In genomic region chr7:157834501-157835143, GRCh38 we compare ENCODE assay signal across 23 cellular contexts.
"Had no signal": no experiment of that assay in that cellular context is flagged by ENCODE, and none has a peak within 500 bp of the region (broad histone marks: within the 10 kb centered on the region; RNA-seq: fewer than 3 reads in every experiment).

No MANE protein-coding gene starts in this region.

- FAIRE-seq: colon, TTC549 had no signal

- H3K4me1 Mint-ChIP-seq: activated naive CD8-positive, alpha-beta T cell treated with anti-CD3 and anti-CD28 coated beads, Interleukin-2, amount 50 U/mL, for 24 hours; stimulated activated naive B cell treated with anti-CD40 and anti-IgM and Interleukin-4, amounts not matched to agents 10 μg/mL and 1 μg/mL and 100 μg/mL, for 72 hours had no signal

- H3K4me3 Mint-ChIP-seq: activated CD8-positive, alpha-beta T cell treated with anti-CD3 and anti-CD28 coated beads, Interleukin-2, amount 10 ng/mL, durations not matched to agents 7 days and 5 days; activated naive CD8-positive, alpha-beta T cell treated with anti-CD3 and anti-CD28 coated beads, Interleukin-2, amount 50 U/mL, for 24 hours; activated T-helper 1 cell treated with anti-CD3 and anti-CD28 coated beads, Interleukin-12 subunit alpha, Interleukin-12 subunit beta, Interleukin-2, Interleukin-4 antibody, amounts not matched to agents 30 ng/mL and 10 ng/mL and 1 ng/mL, durations not matched to agents 14 hours and 24 hours and 36 hours; brain; nephron progenitor cell; stimulated activated naive B cell treated with anti-CD40 and anti-IgM and Interleukin-4, amounts not matched to agents 10 μg/mL and 1 μg/mL and 100 μg/mL, for 72 hours had no signal

- H3K36me3 Mint-ChIP-seq: brain; stimulated activated naive B cell treated with anti-CD40 and anti-IgM and Interleukin-4, amounts not matched to agents 10 μg/mL and 1 μg/mL and 100 μg/mL, for 72 hours had no signal

- H3K27ac Mint-ChIP-seq: activated CD8-positive, alpha-beta T cell treated with anti-CD3 and anti-CD28 coated beads, Interleukin-2, amount 10 ng/mL, durations not matched to agents 7 days and 5 days; activated naive CD8-positive, alpha-beta T cell treated with anti-CD3 and anti-CD28 coated beads, Interleukin-2, amount 50 U/mL, for 24 hours; activated T-helper 1 cell treated with anti-CD3 and anti-CD28 coated beads, Interleukin-12 subunit alpha, Interleukin-12 subunit beta, Interleukin-2, Interleukin-4 antibody, amounts not matched to agents 30 ng/mL and 10 ng/mL and 1 ng/mL, durations not matched to agents 14 hours and 24 hours and 36 hours; nephron progenitor cell; progenitor cell of endocrine pancreas; stimulated activated naive B cell treated with anti-CD40 and anti-IgM and Interleukin-4, amounts not matched to agents 10 μg/mL and 1 μg/mL and 100 μg/mL, for 72 hours had no signal

- H3K36me3 ChIP-seq: esophagus muscularis mucosa, gastrocnemius medialis, vagina had no signal

- H3K27ac ChIP-seq: dorsolateral prefrontal cortex, esophagus muscularis mucosa, gastrocnemius medialis, testis, vagina had no signal

- H3K9me3 ChIP-seq: esophagus muscularis mucosa, gastrocnemius medialis, testis, vagina had no signal

- H3K27me3 Mint-ChIP-seq: activated naive CD8-positive, alpha-beta T cell treated with anti-CD3 and anti-CD28 coated beads, Interleukin-2, amount 50 U/mL, for 24 hours; stimulated activated naive B cell treated with anti-CD40 and anti-IgM and Interleukin-4, amounts not matched to agents 10 μg/mL and 1 μg/mL and 100 μg/mL, for 72 hours had no signal

- H3K9me3 Mint-ChIP-seq: activated naive CD8-positive, alpha-beta T cell treated with anti-CD3 and anti-CD28 coated beads, Interleukin-2, amount 50 U/mL, for 24 hours; activated T-helper 1 cell treated with anti-CD3 and anti-CD28 coated beads, Interleukin-12 subunit alpha, Interleukin-12 subunit beta, Interleukin-2, Interleukin-4 antibody, amounts not matched to agents 30 ng/mL and 10 ng/mL and 1 ng/mL, durations not matched to agents 14 hours and 24 hours and 36 hours; nephron progenitor cell had no signal

- H3K4me1 ChIP-seq: esophagus muscularis mucosa, gastrocnemius medialis, testis, vagina had no signal

- ATAC-seq: activated CD8-positive, alpha-beta T cell treated with anti-CD3 and anti-CD28 coated beads, Interleukin-2, amount 10 ng/mL, durations not matched to agents 7 days and 5 days; activated naive CD8-positive, alpha-beta T cell treated with anti-CD3 and anti-CD28 coated beads, Interleukin-2, amount 50 U/mL, for 24 hours; gastrocnemius medialis; stimulated activated naive B cell treated with anti-CD40 and anti-IgM and Interleukin-4, amounts not matched to agents 10 μg/mL and 1 μg/mL and 100 μg/mL, for 72 hours had no signal

- H3K27me3 ChIP-seq: esophagus muscularis mucosa, gastrocnemius medialis, testis, vagina had no signal

- H3K4me3 ChIP-seq: dorsolateral prefrontal cortex, esophagus muscularis mucosa, gastrocnemius medialis, testis, vagina had no signal

- DNase-seq: activated CD4-positive, alpha-beta T cell treated with anti-CD3 and anti-CD28 coated beads for 1 hour; activated CD4-positive, alpha-beta T cell treated with anti-CD3 and anti-CD28 coated beads, Interleukin-2, amount 50 U/mL, for 1 hour; activated CD8-positive, alpha-beta T cell treated with anti-CD3 and anti-CD28 coated beads, Interleukin-2, amount 10 ng/mL, durations not matched to agents 7 days and 5 days; activated gamma-delta T cell; activated naive CD4-positive, alpha-beta T cell treated with anti-CD3 and anti-CD28 coated beads, Interleukin-2, amount 50 U/mL, for 16 hours; activated naive CD8-positive, alpha-beta T cell treated with anti-CD3 and anti-CD28 coated beads, Interleukin-2, amount 50 U/mL, for 24 hours; gastrocnemius medialis; hippocampal formation; mesenchymal stem cell; nephron progenitor cell; stimulated activated CD4-positive, alpha-beta T cell treated with anti-CD3 and anti-CD28 coated beads, Interleukin-2, amount 100 ng/mL, for 24 hours; stimulated activated naive B cell treated with anti-CD40 and anti-IgM and Interleukin-4, amounts not matched to agents 10 μg/mL and 1 μg/mL and 100 μg/mL, for 72 hours; T-helper 1 cell; testis; trophoblast cell had no signal
